In genomic region chrX:40149286-40150175, GRCh38 we compare ENCODE assay signal across 1 cellular context.
TF ChIP-seq lines count a peak whose summit lies in the region.

No MANE protein-coding gene starts in this region.

TF ChIP-seq in endothelial cell of umbilical vein, 7 proteins besides CTCF, POLR2A, EP300 and RAD21 (continued from another document):
- TF ChIP-seq EZH2 (IDR thresholded peaks at IDR 0.05; ENCODE audit: borderline replicate concordance, low read depth, low read length, severe bottlenecking) (no peak), GATA2 (IDR thresholded peaks at IDR 0.05; ENCODE audit: insufficient read depth, insufficient read length, low read depth, low read length) (no peak), MYC (IDR thresholded peaks at IDR 0.05; ENCODE audit: low read depth, low read length) (no peak)
